Comparison of ENCODE assay signal across 8 cellular contexts in genomic region chr1:59296358-59297256, GRCh38. TPM values are rescaled to one million over a fixed set of nuclear protein-coding genes. Genes with fewer than 3 reads are reported as not detected.
DNase-seq lines count a peak whose midpoint lies in the region; ATAC-seq and TF ChIP-seq lines count a peak whose summit lies in the region.

Gene FGGY, plus strand, starts transcription at chr1:59297094. Its CDS starts 24,456 bp downstream, at chr1:59321550.

- H3K4me1 Mint-ChIP-seq in activated naive CD4-positive, alpha-beta T cell treated with anti-CD3 and anti-CD28 coated beads, Interleukin-2, amount 50 U/mL, for 24 hours: peaks cover 18% of the 10 kb centered on the region

- no peaks in the 10 kb centered on the region for H3K27me3 Mint-ChIP-seq in activated naive CD4-positive, alpha-beta T cell treated with anti-CD3 and anti-CD28 coated beads, Interleukin-2, amount 50 U/mL, for 24 hours

- peaks cover 4% of the 10 kb centered on the region for H3K36me3 Mint-ChIP-seq in activated naive CD4-positive, alpha-beta T cell treated with anti-CD3 and anti-CD28 coated beads, Interleukin-2, amount 50 U/mL, for 24 hours

- under 1% methylated on average over 29 of the region's 78 CpGs for WGBS in SK-N-SH (ENCODE audit: low lambda C conversion rate)

- peaks cover 4 to 16% of the 10 kb centered on the region in 2 experiments; a peak in 3 of 4 replicates for H3K4me1 ChIP-seq in SK-N-SH (ENCODE audit: control insufficient read depth in 1 of 2, insufficient read depth in 2 of 2, low read depth in 1 of 2, low read length in 1 of 2)

- CTCF ChIA-PET in SK-N-SH (lab: Yijun Ruan, JAX): interaction anchor here (0.6 to 1.1 kb wide), 2 partner anchors 150 to 402 kb away, joined by 3 read pairs; no protein-coding TSS in a partner anchor

- TF ChIP-seq CTCF in GM06990 (IDR thresholded peaks at IDR 0.05; ENCODE audit: insufficient read depth, low read length, poor library complexity, severe bottlenecking) (no peak), NB4 (IDR thresholded peaks at IDR 0.05; ENCODE audit: low read depth, low read length) (no peak), SK-N-SH (IDR thresholded peaks at IDR 0.05) (no peak)

- H3K27me3 ChIP-seq in GM06990 (replicated peaks; ENCODE audit: control insufficient read depth, insufficient read depth, low read length): no peaks in the 10 kb centered on the region
- no peaks in the 10 kb centered on the region for H3K27me3 ChIP-seq in SK-N-SH (ENCODE audit: insufficient read depth)

- H3K79me2 ChIP-seq in SK-N-SH (ENCODE audit: insufficient read depth): 0 out of 2 replicates have a peak, but pooled peaks cover 5% of the 10 kb centered on the region

- TF ChIP-seq POLR2A in NB4 (IDR thresholded peaks at IDR 0.05; ENCODE audit: extremely low read depth, insufficient read length): peak; percentile 80

- POLR2A ChIA-PET in SK-N-SH (lab: Yijun Ruan, JAX): interaction anchor here (0.6 kb wide), 1 partner anchor 9 kb away, joined by 3 read pairs; no protein-coding TSS in a partner anchor

- H3K4me3 ChIP-seq in GM06990 (replicated peaks; ENCODE audit: low read depth, low read length) (peak within 1 kb of the TSS; percentile 84), NB4 (ENCODE audit: low read depth, low read length) (peak within 1 kb of the TSS; percentile 89), SK-N-SH (ENCODE audit: low read depth in 2 of 2, low read length in 1 of 2) (peak within 1 kb of the TSS; percentile 62 to 66)

- no peaks in the 10 kb centered on the region for H3K9me3 ChIP-seq in SK-N-SH

- H3K4me3 Mint-ChIP-seq in activated naive CD4-positive, alpha-beta T cell treated with anti-CD3 and anti-CD28 coated beads, Interleukin-2, amount 50 U/mL, for 24 hours: peak within 1 kb of the TSS; percentile 91

- peak within 1 kb of the TSS; percentile 85 for H3K27ac Mint-ChIP-seq in activated naive CD4-positive, alpha-beta T cell treated with anti-CD3 and anti-CD28 coated beads, Interleukin-2, amount 50 U/mL, for 24 hours

- H3K36me3 ChIP-seq in GM06990 (ENCODE audit: control insufficient read depth, insufficient read depth, low read length): no peaks in the 10 kb centered on the region
- H3K36me3 ChIP-seq in SK-N-SH (replicated peaks in 1 of 2; ENCODE audit: control insufficient read depth in 1 of 2, insufficient read depth in 2 of 2, low read length in 1 of 2): no peaks in the 10 kb centered on the region

- peak within 1 kb of the TSS; percentile 82 for H3K4me2 ChIP-seq in SK-N-SH

- H3K9ac ChIP-seq in SK-N-SH: peak within 1 kb of the TSS; percentile 96

- H3K27ac ChIP-seq in SK-N-SH (ENCODE audit: low read depth in 2 of 2, low read length in 1 of 2) (peak within 1 kb of the TSS; percentile 95 to 97), temporal lobe (ENCODE audit: low read depth, low read length) (peak within 1 kb of the TSS; percentile 96)

- H3K9me3 Mint-ChIP-seq in activated naive CD4-positive, alpha-beta T cell treated with anti-CD3 and anti-CD28 coated beads, Interleukin-2, amount 50 U/mL, for 24 hours: no peaks in the 10 kb centered on the region

- H3K9me2 ChIP-seq in SK-N-SH: no peaks in the 10 kb centered on the region

- peak; percentile 92 for ATAC-seq in HG02571 (IDR thresholded peaks at IDR 0.05; ENCODE audit: unreplicated experiment)

- no peak; a peak in 1 of 4 replicates for TF ChIP-seq EP300 in SK-N-SH (IDR thresholded peaks at IDR 0.05; ENCODE audit: borderline replicate concordance in 1 of 2, low read depth in 1 of 2, low read length in 1 of 2)

- H2AFZ ChIP-seq in SK-N-SH (ENCODE audit: low read depth): peak within 1 kb of the TSS; percentile 81

- peak; percentile 3; the same call in 1 of the 2 replicates for TF ChIP-seq RAD21 in SK-N-SH (IDR thresholded peaks at IDR 0.05; ENCODE audit: low read length)

- DNase-seq in GM06990 (ENCODE audit: extremely low read depth, insufficient read length) (peak; percentile 94), NB4 (ENCODE audit: low read depth) (peak; percentile 98), SK-N-SH (peak; percentile 96), globus pallidus (ENCODE audit: low spot score) (peak; percentile 94), occipital lobe (lab: John Stamatoyannopoulos, UW) (peak; percentile 90)

- no peaks in the 10 kb centered on the region for H4K20me1 ChIP-seq in SK-N-SH (ENCODE audit: insufficient read depth)

- peaks cover 26% of the 10 kb centered on the region for H3F3A ChIP-seq in SK-N-SH (replicated peaks; ENCODE audit: insufficient read depth)

TF ChIP-seq in SK-N-SH, 30 proteins besides CTCF, POLR2A, EP300 and RAD21 (continues in another document):
- TF ChIP-seq IRF3 (IDR thresholded peaks at IDR 0.05; ENCODE audit: low read depth, low read length): no peak
- peak; percentile 70 for TF ChIP-seq USF2 (IDR thresholded peaks at IDR 0.05; ENCODE audit: borderline replicate concordance, low read depth, low read length)
- TF ChIP-seq FOXJ3 (CRISPR knock-in tag; IDR thresholded peaks at IDR 0.05): 0 out of 2 replicates have a peak, but pooled peaks have one; percentile 18
- TF ChIP-seq YY1 (IDR thresholded peaks at IDR 0.05; ENCODE audit: low read depth): no peak
- no peak for TF ChIP-seq TEAD4 (IDR thresholded peaks at IDR 0.05; ENCODE audit: borderline replicate concordance, insufficient read depth)
- TF ChIP-seq REST (IDR thresholded peaks at IDR 0.05; ENCODE audit: low read depth, low read length): peak; percentile 59; the same call in 1 of the 2 replicates
- TF ChIP-seq TAF1 (IDR thresholded peaks at IDR 0.05; ENCODE audit: borderline replicate concordance, low read depth, low read length): peak; percentile 67; the same call in 1 of the 2 replicates
- 0 out of 2 replicates have a peak, but pooled peaks have one; percentile 65 for TF ChIP-seq SIN3A (IDR thresholded peaks at IDR 0.05; ENCODE audit: borderline replicate concordance, low read depth, low read length)
- TF ChIP-seq MAX (IDR thresholded peaks at IDR 0.05; ENCODE audit: low read depth): peak; percentile 11
- peak; percentile 88 for TF ChIP-seq USF1 (IDR thresholded peaks at IDR 0.05; ENCODE audit: borderline replicate concordance, low read depth)
- TF ChIP-seq MXI1 (IDR thresholded peaks at IDR 0.05; ENCODE audit: low read depth, low read length): peak; percentile 48
- TF ChIP-seq POLR2AphosphoS5 (IDR thresholded peaks at IDR 0.05; ENCODE audit: low read depth, low read length): peak; percentile 97
- no peak for TF ChIP-seq FOSL2 (IDR thresholded peaks at IDR 0.05; ENCODE audit: borderline replicate concordance, low read depth)
- no peak; the same call in none of the 2 replicates for TF ChIP-seq GATA2 (CRISPR knock-in tag; IDR thresholded peaks at IDR 0.05)
- TF ChIP-seq SMC3 (IDR thresholded peaks at IDR 0.05; ENCODE audit: low read depth, low read length): peak; percentile 19

RNA-seq across cellular contexts. Expression of gene FGGY, which starts in this region (rescaled TPM):
- polyA plus RNA-seq in SK-N-SH (2012; rRNA removed): 10.3 and 13.3 TPM in 2 replicates
- polyA plus RNA-seq in SK-N-SH (2012; cell fraction: cytosol; rRNA removed): 10.1 and 11.0 TPM in 2 replicates
- polyA plus RNA-seq in SK-N-SH (2012; cell fraction: nucleus; rRNA removed): 6.0 and 9.4 TPM in 2 replicates
- total RNA-seq in occipital lobe: 24.2 TPM
- 12.8 TPM for total RNA-seq in temporal lobe

Comparison
In these comparisons a context has a peak if more than half of its experiments do, and no peak if none do; other contexts are left out.
1. Peak in every context shown above with its lines: DNase-seq, ATAC-seq, H3K4me3 ChIP-seq and H3K27ac ChIP-seq.